Comparison of ENCODE assay signal across 28 cellular contexts in the genomic region with DNA sequence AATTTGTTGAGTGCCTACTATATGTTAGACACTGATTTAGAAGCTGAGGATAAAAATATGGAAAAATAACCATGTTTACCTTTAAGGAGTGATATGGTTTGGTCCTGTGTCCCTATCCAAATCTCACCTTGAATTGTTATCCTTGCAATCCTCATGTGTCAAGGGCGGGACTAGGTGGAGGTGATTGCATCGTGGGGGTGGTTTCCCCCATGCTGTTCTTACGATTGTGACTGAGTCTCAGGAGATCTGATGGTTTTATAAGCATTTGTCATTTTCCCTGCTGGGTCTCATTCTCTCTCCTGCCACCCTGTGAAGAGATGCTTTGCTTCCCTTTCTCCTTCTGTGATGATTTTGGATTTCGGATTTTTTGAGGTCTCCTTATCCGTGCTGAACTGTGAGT.
"Had no signal": no experiment of that assay in that cellular context is flagged by ENCODE, and none has a peak within 500 bp of the region (broad histone marks: within the 10 kb centered on the region; RNA-seq: fewer than 3 reads in every experiment).

No MANE protein-coding gene starts in this region.

- H3K9me3 Mint-ChIP-seq: stimulated activated naive B cell treated with anti-CD40 and anti-IgM and Interleukin-4, amounts not matched to agents 10 μg/mL and 1 μg/mL and 100 μg/mL, for 72 hours had no signal

- H3K4me3 Mint-ChIP-seq: natural killer cell; nephron; neural progenitor cell; stimulated activated effector memory CD8-positive, alpha-beta T cell treated with anti-CD3 and anti-CD28 coated beads, Interleukin-12 subunit alpha, Interleukin-12 subunit beta, amount 100 ng/mL, for 72 hours; stimulated activated naive B cell treated with anti-CD40 and anti-IgM and Interleukin-4, amounts not matched to agents 10 μg/mL and 1 μg/mL and 100 μg/mL, for 72 hours; stimulated activated naive CD8-positive, alpha-beta T cell treated with anti-CD3 and anti-CD28 coated beads, Interleukin-15, Interleukin-2, amounts not matched to agents 100 ng/mL and 50 ng/mL, for 24 hours had no signal

- H3K27ac ChIP-seq: neural progenitor cell, ovary, parathyroid adenoma, psoas muscle, right lobe of liver, sigmoid colon, stomach, thoracic aorta, thyroid gland, tibial nerve, upper lobe of left lung, vagina had no signal

- H3K4me1 Mint-ChIP-seq: natural killer cell; nephron; neural progenitor cell; stimulated activated effector memory CD8-positive, alpha-beta T cell treated with anti-CD3 and anti-CD28 coated beads, Interleukin-12 subunit alpha, Interleukin-12 subunit beta, amount 100 ng/mL, for 72 hours; stimulated activated naive B cell treated with anti-CD40 and anti-IgM and Interleukin-4, amounts not matched to agents 10 μg/mL and 1 μg/mL and 100 μg/mL, for 72 hours had no signal

- H3K36me3 ChIP-seq: neural progenitor cell, ovary, right lobe of liver, sigmoid colon, stomach, thoracic aorta, thyroid gland, tibial nerve, upper lobe of left lung, vagina had no signal

- H3K36me3 Mint-ChIP-seq: natural killer cell; neural progenitor cell; stimulated activated effector memory CD8-positive, alpha-beta T cell treated with anti-CD3 and anti-CD28 coated beads, Interleukin-12 subunit alpha, Interleukin-12 subunit beta, amount 100 ng/mL, for 72 hours; stimulated activated naive B cell treated with anti-CD40 and anti-IgM and Interleukin-4, amounts not matched to agents 10 μg/mL and 1 μg/mL and 100 μg/mL, for 72 hours had no signal

- ATAC-seq: natural killer cell; psoas muscle; right cardiac atrium; right lobe of liver; stimulated activated effector memory CD8-positive, alpha-beta T cell treated with anti-CD3 and anti-CD28 coated beads, Interleukin-12 subunit alpha, Interleukin-12 subunit beta, amount 100 ng/mL, for 72 hours; stimulated activated naive B cell treated with anti-CD40 and anti-IgM and Interleukin-4, amounts not matched to agents 10 μg/mL and 1 μg/mL and 100 μg/mL, for 72 hours had no signal

- H3K79me2 ChIP-seq: parathyroid adenoma had no signal

- H3K27me3 ChIP-seq: ovary, right lobe of liver, sigmoid colon, stomach, thyroid gland, tibial nerve, upper lobe of left lung, vagina had no signal

- H3K4me3 ChIP-seq: neural progenitor cell, ovary, psoas muscle, right lobe of liver, sigmoid colon, stomach, thoracic aorta, thyroid gland, tibial nerve, upper lobe of left lung, vagina had no signal

- H3K27me3 Mint-ChIP-seq: progenitor cell of endocrine pancreas; stimulated activated naive B cell treated with anti-CD40 and anti-IgM and Interleukin-4, amounts not matched to agents 10 μg/mL and 1 μg/mL and 100 μg/mL, for 72 hours; stimulated activated naive CD8-positive, alpha-beta T cell treated with anti-CD3 and anti-CD28 coated beads, Interleukin-15, Interleukin-2, amounts not matched to agents 100 ng/mL and 50 ng/mL, for 24 hours had no signal

- DNase-seq: natural killer cell; occipital lobe; ovary; posterior cingulate gyrus; psoas muscle; right lobe of liver; sigmoid colon; small intestine; stimulated activated CD4-positive, alpha-beta T cell treated with anti-CD3 and anti-CD28 coated beads, Interleukin-15, amount 100 ng/mL, for 24 hours; stimulated activated CD4-positive, alpha-beta T cell treated with anti-CD3 and anti-CD28 coated beads, Interleukin-2, amount 100 ng/mL, for 24 hours; stimulated activated CD4-positive, alpha-beta T cell treated with anti-CD3 and anti-CD28 coated beads, Interleukin-2, amount 100 ng/mL, for 48 hours; stimulated activated CD4-positive, alpha-beta T cell treated with anti-CD3 and anti-CD28 coated beads, Interleukin-4, amount 100 ng/mL, for 24 hours; stimulated activated naive B cell treated with anti-CD40 and anti-IgM and Interleukin-4, amounts not matched to agents 10 μg/mL and 1 μg/mL and 100 μg/mL, for 72 hours; stimulated activated naive CD4-positive, alpha-beta T cell treated with Interleukin-2 at 50 U/mL for 16 hours; stomach; thyroid gland; trophoblast cell; upper lobe of left lung had no signal

- H3K27ac Mint-ChIP-seq: natural killer cell; nephron; neural progenitor cell; progenitor cell of endocrine pancreas; stimulated activated effector memory CD8-positive, alpha-beta T cell treated with anti-CD3 and anti-CD28 coated beads, Interleukin-12 subunit alpha, Interleukin-12 subunit beta, amount 100 ng/mL, for 72 hours; stimulated activated naive B cell treated with anti-CD40 and anti-IgM and Interleukin-4, amounts not matched to agents 10 μg/mL and 1 μg/mL and 100 μg/mL, for 72 hours; stimulated activated naive CD8-positive, alpha-beta T cell treated with anti-CD3 and anti-CD28 coated beads, Interleukin-15, Interleukin-2, amounts not matched to agents 100 ng/mL and 50 ng/mL, for 24 hours had no signal

- H3K9me3 ChIP-seq: ovary, psoas muscle, right lobe of liver, sigmoid colon, stomach, thoracic aorta, thyroid gland, tibial nerve, upper lobe of left lung, vagina had no signal

- H3K4me2 ChIP-seq: neural progenitor cell had no signal

- H3K4me1 ChIP-seq: neural progenitor cell, parathyroid adenoma, psoas muscle, right lobe of liver, sigmoid colon, stomach, thyroid gland, tibial nerve, upper lobe of left lung, vagina had no signal

- H3K9ac ChIP-seq: neural progenitor cell, parathyroid adenoma had no signal

- H2AFZ ChIP-seq: neural progenitor cell, parathyroid adenoma had no signal
